In genomic region chr4:184794470-184794869, GRCh38 we compare ENCODE assay signal across 20 cellular contexts. TPM values are rescaled to one million over a fixed set of nuclear protein-coding genes. Genes with fewer than 3 reads are reported as not detected.
DNase-seq lines count a peak whose midpoint lies in the region; ATAC-seq and TF ChIP-seq lines count a peak whose summit lies in the region.
"Had no signal": no experiment of that assay in that cellular context is flagged by ENCODE, and none has a peak within 500 bp of the region (broad histone marks: within the 10 kb centered on the region; RNA-seq: fewer than 3 reads in every experiment).

No MANE protein-coding gene starts in this region.

- peaks cover 0 to 3% (median 2%) of the 10 kb centered on the region in 3 donors for H3K27me3 Mint-ChIP-seq in CD14-positive monocyte (ENCODE audit: low read depth in 3 of 3)

- no peak for DNase-seq in CD14-positive monocyte (ENCODE audit: low spot score)
- no peak for DNase-seq in body of pancreas
- DNase-seq in psoas muscle: no peak
- no peak for DNase-seq in aorta
- no peak for DNase-seq in NCI-H187 (lab: John Stamatoyannopoulos, UW)
- no peak for DNase-seq in NCI-H524 treated with DMSO at 0.1 percent for 48 hours (lab: John Stamatoyannopoulos, UW)
- DNase-seq in stimulated activated CD4-positive, alpha-beta T cell treated with anti-CD3 and anti-CD28 coated beads, Interleukin-4, amount 100 ng/mL, for 1 hour: no peak
- DNase-seq: CD8-positive, alpha-beta T cell; DND-41; KBM-7; NCI-H1092; NCI-H1436; NCI-H1930; NCI-H2227 treated with DMSO at 0.1 percent for 48 hours; NCI-H524; OCI-M1 had no signal

- H3K4me1 ChIP-seq in body of pancreas (peaks cover 29% of the 10 kb centered on the region), psoas muscle (peaks cover 88% of the 10 kb centered on the region), aorta (ENCODE audit: control insufficient read depth in 1 of 2, insufficient read depth in 2 of 2, low read length in 2 of 2) (peaks cover 0 to 3% of the 10 kb centered on the region in 2 donors)

- 96 to 99% methylated on average over 5 of the region's 5 CpGs for WGBS in body of pancreas, 2 donors
- 85 to 93% (median 92%) methylated on average over 5 of the region's 5 CpGs for WGBS in psoas muscle, 3 donors
- 97 to 99% methylated on average over 5 of the region's 5 CpGs for WGBS in aorta, 2 donors

- intact Hi-C loops in CD14-positive monocyte (cut with micrococcal nuclease): no loop called here
- intact Hi-C loops in body of pancreas (cut with DNase I): no loop called here
- intact Hi-C loops in psoas muscle (cut with DNase I): no loop called here
- intact Hi-C loops in aorta (cut with DNase I): no loop called here

- peaks cover 0 to 3% (median 0%) of the 10 kb centered on the region in 7 donors for H3K9me3 Mint-ChIP-seq in CD14-positive monocyte
- H3K9me3 Mint-ChIP-seq: CD8-positive, alpha-beta T cell had no signal

- no peak for TF ChIP-seq POLR2A in body of pancreas (IDR thresholded peaks at IDR 0.05)

- TF ChIP-seq CTCF in CD14-positive monocyte (IDR thresholded peaks at IDR 0.05): no peak
- TF ChIP-seq CTCF in body of pancreas (IDR thresholded peaks at IDR 0.05): no peak
- TF ChIP-seq CTCF in psoas muscle (IDR thresholded peaks at IDR 0.05): no peak

- no peak for ATAC-seq in body of pancreas
- ATAC-seq in psoas muscle: no peak
- no peak for ATAC-seq in aorta (ENCODE audit: low FRiP score)
- ATAC-seq: CD8-positive, alpha-beta T cell; GM23338; HCT116 had no signal

- peaks cover 38% of the 10 kb centered on the region for H3K4me1 Mint-ChIP-seq in CD14-positive monocyte

- H3K9me3 ChIP-seq in body of pancreas (no peaks in the 10 kb centered on the region), psoas muscle (no peaks in the 10 kb centered on the region), aorta (ENCODE audit: control insufficient read depth, low read length) (no peaks in the 10 kb centered on the region)
- H3K9me3 ChIP-seq: SJSA1 had no signal

- H3K4me3 ChIP-seq in body of pancreas (no peak overlapping the region), psoas muscle (no peak overlapping the region), aorta (ENCODE audit: low read length in 2 of 2) (no peak overlapping the region)
- H3K4me3 ChIP-seq: GM12878, GM23338, SJSA1 had no signal

- H3K36me3 ChIP-seq in body of pancreas (replicated peaks in 1 of 2; ENCODE audit: insufficient read depth in 1 of 2, low read depth in 2 of 2) (no peaks in the 10 kb centered on the region), psoas muscle (ENCODE audit: insufficient read depth in 1 of 2, low read depth in 1 of 2) (peaks cover 11 to 60% of the 10 kb centered on the region in 2 donors), aorta (ENCODE audit: control insufficient read depth in 1 of 2, insufficient read depth in 2 of 2, low read length in 1 of 2) (peaks cover 0 to 2% of the 10 kb centered on the region in 2 donors)
- H3K36me3 ChIP-seq: SJSA1 had no signal

- peaks cover 88 to 94% of the 10 kb centered on the region in 2 donors for H3K36me3 Mint-ChIP-seq in CD14-positive monocyte

- H3K27ac ChIP-seq in body of pancreas (peak overlapping the region in 3 of 4 donors; percentile 66 to 76 (median 66)), psoas muscle (peak overlapping the region; percentile 87), aorta (ENCODE audit: low read depth in 1 of 2, low read length in 2 of 2) (peak overlapping the region; percentile 79 to 88)
- H3K27ac ChIP-seq: SJSA1 had no signal

- no peak overlapping the region for H3K4me3 Mint-ChIP-seq in CD14-positive monocyte
- H3K4me3 Mint-ChIP-seq: CD8-positive, alpha-beta T cell; GM23338 had no signal

- H3K27me3 ChIP-seq in body of pancreas (no peaks in the 10 kb centered on the region), psoas muscle (ENCODE audit: insufficient read depth in 3 of 3, low read length in 2 of 3) (no peaks in the 10 kb centered on the region), aorta (ENCODE audit: control insufficient read depth in 1 of 2, insufficient read depth in 2 of 2, low read length in 1 of 2) (no peaks in the 10 kb centered on the region)
- H3K27me3 ChIP-seq: SJSA1 had no signal

- H3K27ac Mint-ChIP-seq in CD14-positive monocyte: peak overlapping the region in 4 of 7 donors; percentile 9 to 76 (median 44)
- H3K27ac Mint-ChIP-seq: CD8-positive, alpha-beta T cell; GM23338 had no signal

RNA-seq across cellular contexts. Expression of gene ACSL1, which starts 31.3 kb away (rescaled TPM):
- polyA plus RNA-seq in CD14-positive monocyte (100 to 1,000 TPM in 1 of 2 donors, 10 to 100 TPM in 1; 72.4 to 115 TPM), psoas muscle (1,000 to 10,000 TPM in 1 of 3 donors, 100 to 1,000 TPM in 2; 435 to 1,333 (median 781) TPM), aorta (10 to 100 TPM; 20.3 to 49.7 TPM)
- total RNA-seq in body of pancreas (100 to 1,000 TPM in 1 of 2 donors, 10 to 100 TPM in 1; 36.6 to 193 TPM), psoas muscle (1,000 to 10,000 TPM in 2 of 4 donors, 100 to 1,000 TPM in 2; 257 to 1,392 (median 704) TPM), aorta (10 to 100 TPM; 61.3 to 97.8 TPM)
